ENCODE assay signal across 8 cellular contexts in genomic region chr2:114550895-114551793, GRCh38.
DNase-seq lines count a peak whose midpoint lies in the region; ATAC-seq and TF ChIP-seq lines count a peak whose summit lies in the region.

No MANE protein-coding gene starts in this region.

- BruUV-seq in MCF 10A (replicated peaks; lab: Mats Ljungman, UMichigan) = no TSS peak

- CTCF ChIA-PET in MCF 10A (lab: Yijun Ruan, JAX) = interaction anchor here (0.6 to 6.5 kb wide), 30 partner anchors 9 to 833 kb away, joined by 3 to 58 read pairs (median 3); no protein-coding TSS in a partner anchor

- H3K4me1 ChIP-seq in thoracic aorta (ENCODE audit: control insufficient read depth in 1 of 2, low read depth in 2 of 2) = no peaks in the 10 kb centered on the region

- peak; percentile 78 for TF ChIP-seq CTCF in MCF 10A (IDR thresholded peaks at IDR 0.05; ENCODE audit: unreplicated experiment)
- TF ChIP-seq CTCF in thoracic aorta (IDR thresholded peaks at IDR 0.05) = peak; percentile 66

- no peaks in the 10 kb centered on the region for H3K36me3 Mint-ChIP-seq in MCF 10A (ENCODE audit: insufficient read depth, unreplicated experiment)

- H3K36me3 ChIP-seq in thoracic aorta = no peaks in the 10 kb centered on the region

- H3K27ac ChIP-seq in thoracic aorta = no peak overlapping the region

- ATAC-seq in HG02798 (IDR thresholded peaks at IDR 0.05; ENCODE audit: poor library complexity, unreplicated experiment) (peak; percentile 46), thoracic aorta (ENCODE audit: insufficient number of reproducible peaks, low FRiP score, low read depth) (peak; percentile 75), HG03135 (IDR thresholded peaks at IDR 0.05; ENCODE audit: unreplicated experiment) (no peak)

- POLR2A ChIA-PET in MCF 10A (lab: Yijun Ruan, JAX) = interaction anchor here (1.0 to 1.1 kb wide), 2 partner anchors 588 to 795 kb away, joined by 6 read pairs; partner anchors contain the start of gene SLC35F5

- peak; percentile 3 for DNase-seq in DMS79 treated with DMSO at 0.1 percent for 48 hours (lab: John Stamatoyannopoulos, UW)
- DNase-seq in DMS79 (lab: John Stamatoyannopoulos, UW) = no peak
- DNase-seq in NCI-H774 (lab: John Stamatoyannopoulos, UW) = peak; percentile 45
- DNase-seq in MCF 10A (ENCODE audit: unreplicated experiment) = peak; percentile 62
- peak; percentile 63 for DNase-seq in kidney tubule cell (ENCODE audit: low spot score)
- DNase-seq in thoracic aorta (ENCODE audit: low spot score) = no peak

- no peaks in the 10 kb centered on the region for H3K4me1 Mint-ChIP-seq in MCF 10A (ENCODE audit: insufficient read depth, unreplicated experiment)

- H3K9me3 Mint-ChIP-seq in MCF 10A (ENCODE audit: unreplicated experiment) = no peaks in the 10 kb centered on the region

- H3K27me3 ChIP-seq in thoracic aorta (replicated peaks; ENCODE audit: insufficient read depth) = no peaks in the 10 kb centered on the region

- H3K9me3 ChIP-seq in thoracic aorta = no peaks in the 10 kb centered on the region

- no peak overlapping the region for H3K4me3 Mint-ChIP-seq in MCF 10A (ENCODE audit: unreplicated experiment)

- no peak overlapping the region for H3K27ac Mint-ChIP-seq in MCF 10A (ENCODE audit: low read depth, unreplicated experiment)

- intact Hi-C loops in MCF 10A (cut with micrococcal nuclease) = loop anchor here (1.0 to 5.0 kb wide), 5 partner anchors 574 to 796 kb away; no protein-coding TSS in a partner anchor

- H3K4me3 ChIP-seq in thoracic aorta = no peak overlapping the region

- peaks cover 39% of the 10 kb centered on the region for H3K27me3 Mint-ChIP-seq in MCF 10A (ENCODE audit: insufficient read depth, unreplicated experiment)

Comparison
In these comparisons a context has a peak if more than half of its experiments do, and no peak if none do; other contexts are left out.
1. DNase-seq: peak in DMS79 treated with DMSO at 0.1 percent for 48 hours (single experiment), NCI-H774 (single experiment), MCF 10A (single experiment) and kidney tubule cell (single experiment); none in DMS79 (single experiment) and thoracic aorta (single experiment).